Comparison of ENCODE assay signal across 10 cellular contexts in genomic region chr7:2528481-2529095, GRCh38. TPM values are rescaled to one million over a fixed set of nuclear protein-coding genes. Genes with fewer than 3 reads are reported as not detected.
DNase-seq lines count a peak whose midpoint lies in the region; ATAC-seq, FAIRE-seq and TF ChIP-seq lines count a peak whose summit lies in the region.
"Had no signal": no experiment of that assay in that cellular context is flagged by ENCODE, and none has a peak within 500 bp of the region (broad histone marks: within the 10 kb centered on the region; RNA-seq: fewer than 3 reads in every experiment).

No MANE protein-coding gene starts in this region.

- no peaks in the 10 kb centered on the region for H3K27me3 Mint-ChIP-seq in activated CD4-positive, alpha-beta memory T cell treated with anti-CD3 and anti-CD28 coated beads, Interleukin-2, amount 10 ng/mL, durations not matched to agents 7 days and 5 days

- intact Hi-C loops in right lobe of liver (cut with DNase I) = no loop called here

- WGBS in A549 (ENCODE audit: missing lambda C conversion rate) = 57% methylated on average over 9 of the region's 18 CpGs
- 80% methylated on average over 1 of the region's 18 CpGs for WGBS in right lobe of liver (ENCODE audit: insufficient coverage, low coverage, low lambda C conversion rate, missing lambda C conversion rate)

- peaks cover 3% of the 10 kb centered on the region for H3K9me3 Mint-ChIP-seq in activated CD4-positive, alpha-beta memory T cell treated with anti-CD3 and anti-CD28 coated beads, Interleukin-2, amount 10 ng/mL, durations not matched to agents 7 days and 5 days

- TF ChIP-seq CTCF in A549 (IDR thresholded peaks at IDR 0.05) = no peak
- no peak for TF ChIP-seq CTCF in right lobe of liver (IDR thresholded peaks at IDR 0.05)

- H3K9me3 ChIP-seq in A549 (no peaks in the 10 kb centered on the region), right lobe of liver (no peaks in the 10 kb centered on the region)

- no peak for FAIRE-seq in A549 (lab: Jason Lieb, UNC)

- peak overlapping the region; percentile 69 for H3K4me3 Mint-ChIP-seq in activated CD4-positive, alpha-beta memory T cell treated with anti-CD3 and anti-CD28 coated beads, Interleukin-2, amount 10 ng/mL, durations not matched to agents 7 days and 5 days

- no peak for TF ChIP-seq RAD21 in A549 (conservative IDR thresholded peaks at IDR 0.05 in 1 of 2, IDR thresholded peaks at IDR 0.05 in 1 of 2)

- peaks cover 32% of the 10 kb centered on the region for H3K36me3 Mint-ChIP-seq in activated CD4-positive, alpha-beta memory T cell treated with anti-CD3 and anti-CD28 coated beads, Interleukin-2, amount 10 ng/mL, durations not matched to agents 7 days and 5 days (ENCODE audit: low read depth)

- ATAC-seq in A549 = no peak
- peak; percentile 6 for ATAC-seq in GM21447 (IDR thresholded peaks at IDR 0.05; ENCODE audit: unreplicated experiment)
- no peak for ATAC-seq in right lobe of liver
- ATAC-seq in HG03025 (IDR thresholded peaks at IDR 0.05; ENCODE audit: low FRiP score, unreplicated experiment) = no peak
- no peak for ATAC-seq in GM21529 (IDR thresholded peaks at IDR 0.05; ENCODE audit: unreplicated experiment)

- POLR2A ChIA-PET in A549 (lab: Yijun Ruan, JAX) = interaction anchor here (1.0 kb wide), 1 partner anchor 17 kb away, joined by 3 read pairs; no protein-coding TSS in a partner anchor
- POLR2A ChIA-PET in activated CD4-positive, alpha-beta memory T cell treated with anti-CD3 and anti-CD28 coated beads, Interleukin-2, amount 10 ng/mL, durations not matched to agents 7 days and 5 days (lab: Charles Lee) = interaction anchor here (0.7 to 6.0 kb wide), 6 partner anchors 10 to 38 kb away, joined by 3 to 61 read pairs (median 5); partner anchors contain the start of gene IQCE

- TF ChIP-seq POLR2A in A549 (IDR thresholded peaks at IDR 0.05; ENCODE audit: low read length) (no peak), right lobe of liver (IDR thresholded peaks at IDR 0.05) (no peak)

- peak overlapping the region; percentile 96 for H3K27ac Mint-ChIP-seq in activated CD4-positive, alpha-beta memory T cell treated with anti-CD3 and anti-CD28 coated beads, Interleukin-2, amount 10 ng/mL, durations not matched to agents 7 days and 5 days

- no peak for DNase-seq in A549 (ENCODE audit: low read depth in 1 of 2, low spot score in 1 of 2)
- no peak for DNase-seq in activated CD4-positive, alpha-beta memory T cell treated with anti-CD3 and anti-CD28 coated beads, Interleukin-2, amount 10 ng/mL, durations not matched to agents 7 days and 5 days
- DNase-seq in right lobe of liver = peak in 2 of 3 donors; percentile 24 to 48
- DNase-seq in effector CD8-positive, alpha-beta T cell (lab: John Stamatoyannopoulos, UW) = no peak
- no peak for DNase-seq in NCI-H2107 treated with DMSO at 0.1 percent for 48 hours (lab: John Stamatoyannopoulos, UW; ENCODE audit: unreplicated experiment)
- DNase-seq: foreskin melanocyte had no signal

- H3K4me1 ChIP-seq in A549 (peaks cover 76% of the 10 kb centered on the region), right lobe of liver (no peaks in the 10 kb centered on the region)
- H3K4me1 ChIP-seq: parathyroid adenoma had no signal

- H3K4me2 ChIP-seq in A549 = peak overlapping the region; percentile 78

- H3K4me1 Mint-ChIP-seq in activated CD4-positive, alpha-beta memory T cell treated with anti-CD3 and anti-CD28 coated beads, Interleukin-2, amount 10 ng/mL, durations not matched to agents 7 days and 5 days = peaks cover 71% of the 10 kb centered on the region

- peak overlapping the region; percentile 95 to 96 for H3K27ac ChIP-seq in A549
- H3K27ac ChIP-seq in right lobe of liver = no peak overlapping the region
- H3K27ac ChIP-seq: parathyroid adenoma had no signal

- H3K27me3 ChIP-seq in right lobe of liver = no peaks in the 10 kb centered on the region

- TF ChIP-seq EP300 in A549 (IDR thresholded peaks at IDR 0.05) = no peak

- no peaks in the 10 kb centered on the region for H3K36me3 ChIP-seq in right lobe of liver

- CTCF ChIA-PET in A549 (lab: Yijun Ruan, JAX) = interaction anchor here (1.1 to 1.5 kb wide), 3 partner anchors 17 to 78 kb away, joined by 3 read pairs; no protein-coding TSS in a partner anchor
- CTCF ChIA-PET in activated CD4-positive, alpha-beta memory T cell treated with anti-CD3 and anti-CD28 coated beads, Interleukin-2, amount 10 ng/mL, durations not matched to agents 7 days and 5 days (lab: Charles Lee) = interaction anchor here (1.3 kb wide), 1 partner anchor 8 kb away, joined by 3 read pairs; no protein-coding TSS in a partner anchor

- no peak overlapping the region for H3K4me3 ChIP-seq in A549
- H3K4me3 ChIP-seq in right lobe of liver = no peak overlapping the region

TF ChIP-seq in A549, 52 proteins besides CTCF, POLR2A, EP300 and RAD21:
- TF ChIP-seq HOXB13 (CRISPR knock-in tag; IDR thresholded peaks at IDR 0.05; ENCODE audit: low read depth) (no peak), ZFP36 (IDR thresholded peaks at IDR 0.05; ENCODE audit: borderline replicate concordance, partially characterized antibody) (no peak), KDM1A (IDR thresholded peaks at IDR 0.05; ENCODE audit: low read depth) (no peak), EHF (CRISPR knock-in tag; IDR thresholded peaks at IDR 0.05) (no peak), EHMT2 (IDR thresholded peaks at IDR 0.05; ENCODE audit: low read depth) (no peak), CHD2 (IDR thresholded peaks at IDR 0.05; ENCODE audit: low read length, partially characterized antibody) (no peak), HEYL (CRISPR knock-in tag; IDR thresholded peaks at IDR 0.05) (no peak), ESRRA (IDR thresholded peaks at IDR 0.05; ENCODE audit: borderline replicate concordance, low read length) (no peak), ZSCAN20 (CRISPR knock-in tag; IDR thresholded peaks at IDR 0.05) (no peak), RNF2 (IDR thresholded peaks at IDR 0.05; ENCODE audit: borderline replicate concordance, low read depth) (no peak), FOSB (CRISPR knock-in tag; IDR thresholded peaks at IDR 0.05) (no peak), KDM5A (IDR thresholded peaks at IDR 0.05) (no peak), HDAC2 (IDR thresholded peaks at IDR 0.05) (no peak), CHD4 (IDR thresholded peaks at IDR 0.05; ENCODE audit: borderline replicate concordance) (no peak), FOSL2 (IDR thresholded peaks at IDR 0.05) (no peak), FOSL2 (CRISPR knock-in tag; IDR thresholded peaks at IDR 0.05) (no peak), RARB (CRISPR knock-in tag; IDR thresholded peaks at IDR 0.05) (no peak), MAFK (IDR thresholded peaks at IDR 0.05; ENCODE audit: partially characterized antibody) (no peak), ZNF302 (CRISPR knock-in tag; IDR thresholded peaks at IDR 0.05) (no peak), SREBF2 (IDR thresholded peaks at IDR 0.05) (no peak)
- TF ChIP-seq, protein P1, sequence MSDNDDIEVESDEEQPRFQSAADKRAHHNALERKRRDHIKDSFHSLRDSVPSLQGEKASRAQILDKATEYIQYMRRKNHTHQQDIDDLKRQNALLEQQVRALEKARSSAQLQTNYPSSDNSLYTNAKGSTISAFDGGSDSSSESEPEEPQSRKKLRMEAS (IDR thresholded peaks at IDR 0.05) = no peak

RNA-seq across cellular contexts. Expression of gene LFNG, which starts 9.0 kb away (rescaled TPM):
- polyA plus RNA-seq in A549 (2011; rRNA removed) (2.3 and 2.9 TPM in 2 replicates), A549 (2017; fragmentation: RNase III; extraction: RNeasy Plus Mini Kit Qiagen cat#74134 plus additional on column Dnase treatment) (5.8 to 7.3 TPM (median 6.3 TPM) in 3 replicates)
- 4.7 and 6.4 TPM in 2 replicates for polyA plus RNA-seq in A549 (2012; cell fraction: cytosol; rRNA removed)
- 10.0 and 15.6 TPM in 2 replicates for polyA plus RNA-seq in A549 (2012; cell fraction: nucleus; rRNA removed)
- polyA minus RNA-seq in A549 (2011; rRNA and poly(A)+ RNA removed) = 2.7 and 3.0 TPM in 2 replicates
- total RNA-seq in activated CD4-positive, alpha-beta memory T cell treated with anti-CD3 and anti-CD28 coated beads, Interleukin-2, amount 10 ng/mL, durations not matched to agents 7 days and 5 days = 100 to 1,000 TPM; 105 to 109 TPM
- 1 to 10 TPM; 1.0 to 4.3 (median 1.7) TPM for total RNA-seq in right lobe of liver

RNA-seq across cellular contexts. Expression of gene BRAT1, which starts 26.7 kb away (rescaled TPM):
- polyA plus RNA-seq in A549 (2011; rRNA removed) = 11.9 and 13.3 TPM in 2 replicates
- 35.3 and 50.2 TPM in 2 replicates for polyA plus RNA-seq in A549 (2012; cell fraction: cytosol; rRNA removed)
- 140 and 205 TPM in 2 replicates for polyA plus RNA-seq in A549 (2012; cell fraction: nucleus; rRNA removed)
- polyA plus RNA-seq in A549 (2017; fragmentation: RNase III; extraction: RNeasy Plus Mini Kit Qiagen cat#74134 plus additional on column Dnase treatment) = 22.6 to 25.6 TPM (median 24.4 TPM) in 3 replicates
- 12.4 and 13.3 TPM in 2 replicates for polyA minus RNA-seq in A549 (2011; rRNA and poly(A)+ RNA removed)
- 10 to 100 TPM; 31.1 to 32.9 TPM for total RNA-seq in activated CD4-positive, alpha-beta memory T cell treated with anti-CD3 and anti-CD28 coated beads, Interleukin-2, amount 10 ng/mL, durations not matched to agents 7 days and 5 days
- 10 to 100 TPM; 11.1 to 25.9 (median 14.8) TPM for total RNA-seq in right lobe of liver

RNA-seq across cellular contexts. Expression of gene IQCE, which starts 30.2 kb away (rescaled TPM):
- 10.1 and 10.6 TPM in 2 replicates for polyA plus RNA-seq in A549 (2011; rRNA removed)
- 8.9 and 9.3 TPM in 2 replicates for polyA plus RNA-seq in A549 (2012; cell fraction: cytosol; rRNA removed)
- polyA plus RNA-seq in A549 (2012; cell fraction: nucleus; rRNA removed) = 16.7 and 18.2 TPM in 2 replicates
- polyA plus RNA-seq in A549 (2017; fragmentation: RNase III; extraction: RNeasy Plus Mini Kit Qiagen cat#74134 plus additional on column Dnase treatment) = 11.3 to 13.0 TPM (median 12.8 TPM) in 3 replicates
- polyA minus RNA-seq in A549 (2011; rRNA and poly(A)+ RNA removed) = 10.6 and 13.3 TPM in 2 replicates
- 10 to 100 TPM; 12.7 to 14.0 TPM for total RNA-seq in activated CD4-positive, alpha-beta memory T cell treated with anti-CD3 and anti-CD28 coated beads, Interleukin-2, amount 10 ng/mL, durations not matched to agents 7 days and 5 days
- total RNA-seq in right lobe of liver = 1 to 10 TPM; 3.7 to 7.0 (median 4.0) TPM

RNA-seq across cellular contexts. Expression of gene GRIFIN, which starts 52.4 kb away (rescaled TPM):
- not detected in 2 replicates for polyA plus RNA-seq in A549 (2011; rRNA removed)
- not detected in 2 replicates for polyA plus RNA-seq in A549 (2012; cell fraction: cytosol; rRNA removed)
- not detected in 2 replicates for polyA plus RNA-seq in A549 (2012; cell fraction: nucleus; rRNA removed)
- polyA plus RNA-seq in A549 (2017; fragmentation: RNase III; extraction: RNeasy Plus Mini Kit Qiagen cat#74134 plus additional on column Dnase treatment) = not detected in 3 replicates
- not detected in 2 replicates for polyA minus RNA-seq in A549 (2011; rRNA and poly(A)+ RNA removed)
- total RNA-seq in activated CD4-positive, alpha-beta memory T cell treated with anti-CD3 and anti-CD28 coated beads, Interleukin-2, amount 10 ng/mL, durations not matched to agents 7 days and 5 days = not detected
- not detected for total RNA-seq in right lobe of liver

Comparison
In these comparisons a context has a peak if more than half of its experiments do, and no peak if none do; other contexts are left out.
1. DNase-seq: peak in right lobe of liver (2 of 3); none in A549 (0 of 2), activated CD4-positive, alpha-beta memory T cell treated with anti-CD3 and anti-CD28 coated beads, Interleukin-2, amount 10 ng/mL, durations not matched to agents 7 days and 5 days (single experiment), effector CD8-positive, alpha-beta T cell (single experiment) and NCI-H2107 treated with DMSO at 0.1 percent for 48 hours (single experiment).
2. H3K27ac ChIP-seq: peak in A549 (2 of 2); none in right lobe of liver (0 of 3).
3. RNA of gene LFNG, which starts 9.0 kb away (total RNA-seq): 105 to 109 TPM in activated CD4-positive, alpha-beta memory T cell treated with anti-CD3 and anti-CD28 coated beads, Interleukin-2, amount 10 ng/mL, durations not matched to agents 7 days and 5 days; 1.0 to 4.3 TPM in right lobe of liver; every median in the first group is over 10 times any median in the second.